ENCODE assay signal across 1 cellular context in genomic region chr7:75878312-75878768, GRCh38.
TF ChIP-seq lines count a peak whose summit lies in the region.

No MANE protein-coding gene starts in this region.

TF ChIP-seq in endothelial cell of umbilical vein, 7 proteins besides CTCF, POLR2A, EP300 and RAD21 (continued from another document):
- TF ChIP-seq MAX (IDR thresholded peaks at IDR 0.05; ENCODE audit: insufficient read depth, insufficient read length) (no peak), EZH2 (IDR thresholded peaks at IDR 0.05; ENCODE audit: borderline replicate concordance, low read depth, low read length, severe bottlenecking) (no peak), JUN (IDR thresholded peaks at IDR 0.05; ENCODE audit: borderline replicate concordance, insufficient read depth, insufficient read length, low read depth) (no peak)
